Comparison of ENCODE assay signal across 8 cellular contexts in the genomic region with DNA sequence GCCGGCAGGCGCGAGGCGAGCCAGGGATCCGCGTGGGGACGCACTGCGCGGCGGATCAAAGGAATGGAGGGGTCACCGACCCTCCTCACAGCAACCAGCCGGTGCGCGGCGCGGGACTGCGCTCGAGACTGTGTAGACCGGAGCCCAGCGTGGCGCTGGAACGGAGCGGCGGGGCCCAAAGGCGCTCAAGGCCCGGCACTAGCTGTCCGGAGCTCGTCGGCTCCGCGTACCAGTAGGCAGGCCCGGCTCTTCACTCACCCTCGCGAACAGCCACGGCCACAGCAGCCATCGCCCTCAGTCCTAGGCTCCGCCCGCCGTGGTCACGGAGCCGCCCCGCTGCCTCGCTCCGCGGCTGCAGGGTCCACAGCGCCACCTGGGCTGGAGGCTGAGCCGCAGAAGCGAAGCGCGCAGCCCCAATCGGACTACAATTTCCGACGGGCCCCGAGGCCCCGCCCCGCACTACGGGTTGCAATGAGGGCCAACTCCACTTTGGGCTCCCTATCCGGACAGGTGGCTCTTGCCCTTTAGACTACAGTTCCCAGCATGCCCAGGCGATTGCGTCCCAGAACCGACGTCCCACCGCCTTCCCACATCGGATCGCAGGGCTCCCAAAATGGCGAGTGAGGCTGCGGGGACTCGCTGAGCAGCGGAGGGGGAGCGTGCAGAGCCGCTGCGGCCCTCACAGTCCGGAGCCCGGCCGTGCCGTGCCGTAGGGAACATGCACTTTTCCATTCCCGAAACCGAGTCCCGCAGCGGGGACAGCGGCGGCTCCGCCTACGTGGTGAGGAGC. TPM values are rescaled to one million over a fixed set of nuclear protein-coding genes. Genes with fewer than 3 reads are reported as not detected.
DNase-seq lines count a peak whose midpoint lies in the region; ATAC-seq and TF ChIP-seq lines count a peak whose summit lies in the region.

A gene (minus strand): TSS at position 313 of the 790 bp plus-strand sequence. CDS start 24 bp downstream, at position 289.
A gene with protein sequence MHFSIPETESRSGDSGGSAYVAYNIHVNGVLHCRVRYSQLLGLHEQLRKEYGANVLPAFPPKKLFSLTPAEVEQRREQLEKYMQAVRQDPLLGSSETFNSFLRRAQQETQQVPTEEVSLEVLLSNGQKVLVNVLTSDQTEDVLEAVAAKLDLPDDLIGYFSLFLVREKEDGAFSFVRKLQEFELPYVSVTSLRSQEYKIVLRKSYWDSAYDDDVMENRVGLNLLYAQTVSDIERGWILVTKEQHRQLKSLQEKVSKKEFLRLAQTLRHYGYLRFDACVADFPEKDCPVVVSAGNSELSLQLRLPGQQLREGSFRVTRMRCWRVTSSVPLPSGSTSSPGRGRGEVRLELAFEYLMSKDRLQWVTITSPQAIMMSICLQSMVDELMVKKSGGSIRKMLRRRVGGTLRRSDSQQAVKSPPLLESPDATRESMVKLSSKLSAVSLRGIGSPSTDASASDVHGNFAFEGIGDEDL (plus strand): TSS at position 591 of the 790 bp plus-strand sequence. CDS start 128 bp downstream, at position 719.

- H3K4me3 Mint-ChIP-seq in T-helper 17 cell, result peak within 1 kb of the TSS; percentile 95
- peak within 1 kb of the TSS; percentile 87 for H3K4me3 Mint-ChIP-seq in progenitor cell of endocrine pancreas (ENCODE audit: low read depth)

- TF ChIP-seq CTCF in progenitor cell of endocrine pancreas (IDR thresholded peaks at IDR 0.05; ENCODE audit: unreplicated experiment), result peak; percentile 80

- H3K4me1 Mint-ChIP-seq in T-helper 17 cell (peaks cover 29% of the 10 kb centered on the region), progenitor cell of endocrine pancreas (ENCODE audit: low read depth) (peaks cover 23% of the 10 kb centered on the region)

- intact Hi-C loops in left cardiac atrium (cut with DNase I), result no loop called here

- ATAC-seq in GM18498 (IDR thresholded peaks at IDR 0.05; ENCODE audit: unreplicated experiment) (peak; percentile 94), HG02938 (IDR thresholded peaks at IDR 0.05; ENCODE audit: unreplicated experiment) (peak; percentile 79), T-helper 17 cell (peak; percentile 93), left cardiac atrium (peak; percentile 95)

- DNase-seq in NCI-H1694 treated with DMSO at 0.1 percent for 48 hours (lab: John Stamatoyannopoulos, UW) (peak; percentile 99), T-helper 17 cell (peak; percentile 97 to 99 (median 99)), amygdala (lab: John Stamatoyannopoulos, UW) (peak; percentile 53 to 100 (median 99)), left cardiac atrium (peak; percentile 99), progenitor cell of endocrine pancreas (ENCODE audit: low spot score, unreplicated experiment) (peak; percentile 98), ureter (ENCODE audit: low spot score) (peak; percentile 99)

- peak within 1 kb of the TSS; percentile 94 for H3K27ac Mint-ChIP-seq in T-helper 17 cell
- H3K27ac Mint-ChIP-seq in progenitor cell of endocrine pancreas, result peak within 1 kb of the TSS; percentile 98

- H3K36me3 Mint-ChIP-seq in T-helper 17 cell (ENCODE audit: low read depth), result peaks cover 2% of the 10 kb centered on the region
- H3K36me3 Mint-ChIP-seq in progenitor cell of endocrine pancreas (ENCODE audit: insufficient read depth), result peaks cover 25% of the 10 kb centered on the region

- H3K9me3 Mint-ChIP-seq in progenitor cell of endocrine pancreas (ENCODE audit: low read depth), result no peaks in the 10 kb centered on the region

- H3K9me3 ChIP-seq in T-helper 17 cell (ENCODE audit: control insufficient read depth, low read length, poor library complexity, severe bottlenecking), result no peaks in the 10 kb centered on the region

- H3K27me3 Mint-ChIP-seq in T-helper 17 cell (no peaks in the 10 kb centered on the region), progenitor cell of endocrine pancreas (no peaks in the 10 kb centered on the region)

RNA-seq across cellular contexts. Expression of the first gene that starts in this region (rescaled TPM):
- 10 to 100 TPM; 29.8 to 33.2 TPM for total RNA-seq in T-helper 17 cell
- 10 to 100 TPM; 32.1 to 40.0 TPM for total RNA-seq in left cardiac atrium
- 49.6 and 56.7 TPM in 2 replicates for total RNA-seq in progenitor cell of endocrine pancreas
- total RNA-seq in ureter, result 37.8 TPM

RNA-seq across cellular contexts. Expression of the second gene that starts in this region (rescaled TPM):
- 10 to 100 TPM; 75.7 to 80.3 TPM for total RNA-seq in T-helper 17 cell
- 10 to 100 TPM; 61.4 to 74.3 TPM for total RNA-seq in left cardiac atrium
- total RNA-seq in progenitor cell of endocrine pancreas, result 81.2 and 89.3 TPM in 2 replicates
- 102 TPM for total RNA-seq in ureter

Comparison
In these comparisons a context has a peak if more than half of its experiments do, and no peak if none do; other contexts are left out.
1. Peak in every context shown above with its lines: DNase-seq and ATAC-seq.